In the genomic region with DNA sequence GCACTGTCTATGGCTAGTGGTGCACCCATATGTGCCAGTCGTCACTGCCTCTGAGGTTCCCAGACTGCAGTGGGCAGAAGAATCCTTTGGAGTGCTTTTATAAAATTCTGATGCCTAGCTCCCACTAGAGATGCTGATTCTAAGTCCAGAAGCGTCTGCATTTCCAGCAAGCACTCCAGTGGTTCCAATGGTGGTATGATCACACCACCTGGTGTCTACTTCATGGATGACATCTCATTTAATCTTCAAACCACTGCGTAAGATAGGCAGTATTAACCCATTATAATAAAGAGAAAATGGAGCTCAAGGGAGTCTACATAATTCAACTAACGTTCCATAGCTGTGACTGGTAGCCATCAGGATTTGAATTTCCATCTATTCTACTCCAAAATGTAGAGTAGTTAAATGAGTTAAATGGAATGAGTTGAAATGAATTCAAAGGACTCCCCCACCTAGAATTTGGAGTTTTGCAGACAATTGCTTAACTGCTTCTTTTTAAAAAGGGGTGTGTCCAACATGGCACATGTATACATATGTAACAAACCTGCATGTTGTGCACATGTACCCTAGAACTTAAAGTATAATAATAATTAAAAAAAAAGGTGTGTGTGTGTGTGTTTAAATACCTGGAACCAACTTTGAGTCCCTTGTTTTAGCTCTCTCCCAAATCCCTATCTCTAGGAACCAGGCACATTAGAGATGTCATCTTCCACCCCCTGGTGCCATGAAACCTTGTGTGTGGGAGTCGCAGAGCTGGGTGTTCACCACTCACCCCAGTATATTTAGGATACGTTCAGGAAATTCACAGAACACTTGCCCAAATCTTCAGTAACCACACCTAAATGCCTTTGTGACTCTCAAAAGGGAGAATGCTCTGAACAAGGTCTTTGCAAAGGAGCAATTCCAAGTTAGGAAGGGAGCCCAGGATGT, we compare ENCODE assay signal across 9 cellular contexts. TPM values are rescaled to one million over a fixed set of nuclear protein-coding genes. Genes with fewer than 3 reads are reported as not detected.
A peak's percentile ranks its signal among the peaks of the same experiment; 100 is the strongest.
DNase-seq lines count a peak whose midpoint lies in the region; ATAC-seq, FAIRE-seq and TF ChIP-seq lines count a peak whose summit lies in the region.
"Had no signal": no experiment of that assay in that cellular context is flagged by ENCODE, and none has a peak within 500 bp of the region (broad histone marks: within the 10 kb centered on the region; RNA-seq: fewer than 3 reads in every experiment).

No MANE protein-coding gene starts in this region.

- no peak overlapping the region for H3K27ac ChIP-seq in brain microvascular endothelial cell
- H3K27ac ChIP-seq in HepG2 (ENCODE audit: extremely low read length, insufficient read depth, low read length), result no peak overlapping the region

- no peak for TF ChIP-seq POLR2A in HepG2 (IDR thresholded peaks at IDR 0.05; ENCODE audit: insufficient read depth in 1 of 2, low read depth in 2 of 2, low read length in 2 of 2)

- H3K4me3 ChIP-seq in brain microvascular endothelial cell (ENCODE audit: low read depth, low read length) (no peak overlapping the region), HepG2 (replicated peaks in 1 of 3; ENCODE audit: insufficient read depth in 1 of 3, low read depth in 2 of 3, low read length in 3 of 3) (no peak overlapping the region)

- no peak overlapping the region for H3K4me2 ChIP-seq in HepG2 (ENCODE audit: low read depth, low read length)

- peak; percentile 89 for ATAC-seq in HepG2
- no peak for ATAC-seq in HG02571 (IDR thresholded peaks at IDR 0.05; ENCODE audit: unreplicated experiment)

- no TSS peak for BruUV-seq in HepG2 (replicated peaks; lab: Mats Ljungman, UMichigan)

- TF ChIP-seq RAD21 in HepG2 (CRISPR knock-in tag; IDR thresholded peaks at IDR 0.05), result peak; percentile 71; the same call in 1 of the 2 replicates

- H4K20me1 ChIP-seq in HepG2 (ENCODE audit: insufficient read depth, low read length), result no peaks in the 10 kb centered on the region

- H3K27me3 ChIP-seq in brain microvascular endothelial cell (replicated peaks), result no peaks in the 10 kb centered on the region
- H3K27me3 ChIP-seq in HepG2 (ENCODE audit: control insufficient read depth in 1 of 2, insufficient read depth in 2 of 2, low read length in 2 of 2), result peaks cover 2 to 7% of the 10 kb centered on the region in 2 experiments; a peak in 3 of 5 replicates

- H3K9me3 ChIP-seq in HepG2 (ENCODE audit: low read length), result no peaks in the 10 kb centered on the region; the same call in 1 of the 2 replicates

- POLR2A ChIA-PET in HepG2 (lab: Yijun Ruan, JAX), result no interaction called here

- H3K36me3 ChIP-seq in brain microvascular endothelial cell (replicated peaks) (no peaks in the 10 kb centered on the region), HepG2 (replicated peaks in 1 of 2; ENCODE audit: control insufficient read depth in 1 of 2, insufficient read depth in 2 of 2, low read length in 2 of 2) (no peaks in the 10 kb centered on the region)

- CTCF ChIA-PET in HepG2 (lab: Yijun Ruan, JAX; ENCODE audit: low intra/inter-chr PET ratio, low total read pairs), result interaction anchor here (1.3 to 1.4 kb wide), 3 partner anchors 81 to 204 kb away, joined by 3 to 29 read pairs (median 4); no protein-coding TSS in a partner anchor

- 10% methylated on average over 6 of the region's 6 CpGs for WGBS in HepG2 (ENCODE audit: low lambda C conversion rate)

- FAIRE-seq in HepG2 (lab: Jason Lieb, UNC), result peak; percentile 67

- H3K79me2 ChIP-seq in HepG2 (ENCODE audit: insufficient read depth, low read length), result no peaks in the 10 kb centered on the region

- H2AFZ ChIP-seq in HepG2 (ENCODE audit: low read length), result no peak overlapping the region

- no peaks in the 10 kb centered on the region for H3K4me1 ChIP-seq in HepG2 (ENCODE audit: insufficient read depth, low read length)

- TF ChIP-seq CTCF in GM13977 (IDR thresholded peaks at IDR 0.05; ENCODE audit: extremely low read depth, insufficient read depth, missing control alignments), result peak; percentile 41
- TF ChIP-seq CTCF in brain microvascular endothelial cell (IDR thresholded peaks at IDR 0.05; ENCODE audit: low read depth, low read length, missing control alignments), result peak; percentile 69
- peak; percentile 75 for TF ChIP-seq CTCF in HepG2 (CRISPR knock-in tag; IDR thresholded peaks at IDR 0.05)

- intact Hi-C loops in HepG2 (cut with micrococcal nuclease; ENCODE audit: unreplicated experiment), result loop anchor here (1.0 to 10.0 kb wide), 4 partner anchors 61 to 414 kb away; no protein-coding TSS in a partner anchor

- in situ Hi-C loops in GM13977 (cut with MboI; ENCODE audit: low pct_unique_long_range_greater_than_20kb, low sequenced_read_pairs, unreplicated experiment) (no loop called here), brain microvascular endothelial cell (cut with HindIII; ENCODE audit: low pct_ligation_motif_present, low sequenced_read_pairs) (no loop called here), HepG2 (cut with HindIII; ENCODE audit: extremely low pct_ligation_motif_present, low pct_unique_long_range_greater_than_20kb) (loop anchor here (5.0 to 10.0 kb wide), 2 partner anchors 81 to 189 kb away; no protein-coding TSS in a partner anchor)

- no peak overlapping the region for H3K9ac ChIP-seq in HepG2 (ENCODE audit: insufficient read depth, low read depth, low read length)

- TF ChIP-seq EP300 in HepG2 (IDR thresholded peaks at IDR 0.05; ENCODE audit: low read depth in 2 of 2, low read length in 2 of 2) (no peak), HepG2 (CRISPR knock-in tag; IDR thresholded peaks at IDR 0.05; ENCODE audit: borderline replicate concordance) (no peak)

- DNase-seq in COLO829 (ENCODE audit: low spot score) (peak; percentile 45), GM13977 (ENCODE audit: low spot score) (peak; percentile 52), NCI-H345 (lab: John Stamatoyannopoulos, UW) (peak; percentile 38), brain microvascular endothelial cell (peak; percentile 81), HepG2 (ENCODE audit: low spot score) (peak; percentile 50), mesenteric fat pad (ENCODE audit: low spot score) (no peak), germinal center (ENCODE audit: low spot score) (no peak)
- DNase-seq: naive B cell had no signal

TF ChIP-seq in HepG2, 621 proteins besides CTCF, POLR2A, EP300 and RAD21 (continues in another document):
- TF ChIP-seq SRSF1 (optimal IDR thresholded peaks at IDR 0.05; ENCODE audit: low read depth, low read length), result no peak

RNA-seq across cellular contexts. Expression of a gene that starts 14.1 kb away (rescaled TPM):
- total RNA-seq in HepG2 (2016; rRNA removed; fragmentation: Illumina TruSeq; extraction: Trizol) (2.2 and 2.6 TPM in 2 replicates), mesenteric fat pad (19.6 TPM)
- 0.61 and 0.62 TPM in 2 replicates for total RNA-seq in HepG2 (2016; cell fraction: cytosol; rRNA removed; fragmentation: Illumina TruSeq; extraction: Trizol; ENCODE audit: low read depth)
- total RNA-seq in HepG2 (2016; cell fraction: insoluble cytoplasmic fraction; rRNA removed; fragmentation: Illumina TruSeq; extraction: Trizol), result 2.6 and 2.9 TPM in 2 replicates
- 0.83 and 1.1 TPM in 2 replicates for total RNA-seq in HepG2 (2016; cell fraction: membrane; rRNA removed; fragmentation: Illumina TruSeq; extraction: Trizol)
- 3.4 and 3.8 TPM in 2 replicates for total RNA-seq in HepG2 (2016; cell fraction: nucleus; rRNA removed; fragmentation: Illumina TruSeq; extraction: Trizol)
- polyA plus RNA-seq in HepG2 (2011; rRNA removed), result 0.45 and 0.65 TPM in 2 replicates
- polyA plus RNA-seq in HepG2 (2011; cell fraction: cytosol; rRNA removed), result 0.30 and 0.41 TPM in 2 replicates
- 0.47 and 1.6 TPM in 2 replicates for polyA plus RNA-seq in HepG2 (2011; cell fraction: nucleus; rRNA removed)
- 0.44 and 0.46 TPM in 2 replicates for polyA plus RNA-seq in HepG2 (2012)
- polyA plus RNA-seq in HepG2 (2016; cell fraction: cytosol; fragmentation: Illumina TruSeq; extraction: Trizol; ENCODE audit: low read depth), result 0.15 and 0.50 TPM in 2 replicates
- 2.7 and 3.0 TPM in 2 replicates for polyA plus RNA-seq in HepG2 (2016; cell fraction: insoluble cytoplasmic fraction; fragmentation: Illumina TruSeq; extraction: Trizol; ENCODE audit: low read depth)
- polyA plus RNA-seq in HepG2 (2016; cell fraction: membrane; fragmentation: Illumina TruSeq; extraction: Trizol; ENCODE audit: low read depth), result 0.33 and 0.77 TPM in 2 replicates
- 3.3 and 4.6 TPM in 2 replicates for polyA plus RNA-seq in HepG2 (2016; cell fraction: nucleus; fragmentation: Illumina TruSeq; extraction: Trizol; ENCODE audit: insufficient read depth, low read depth)
- 0.52 and 35.9 TPM in 2 replicates for polyA minus RNA-seq in HepG2 (2011; rRNA and poly(A)+ RNA removed; ENCODE audit: low replicate concordance)
- polyA minus RNA-seq in HepG2 (2011; cell fraction: cytosol; rRNA and poly(A)+ RNA removed), result 0.35 and 0.49 TPM in 2 replicates
- 1.4 and 3.7 TPM in 2 replicates for polyA minus RNA-seq in HepG2 (2011; cell fraction: nucleus; rRNA and poly(A)+ RNA removed)

RNA-seq across cellular contexts. Expression of a gene that starts 40.6 kb away (rescaled TPM):
- total RNA-seq in HepG2 (2016; rRNA removed; fragmentation: Illumina TruSeq; extraction: Trizol) (not detected in 2 replicates), mesenteric fat pad (11.9 TPM)
- total RNA-seq in HepG2 (2016; cell fraction: cytosol; rRNA removed; fragmentation: Illumina TruSeq; extraction: Trizol; ENCODE audit: low read depth), result 0.30 TPM in 1 of 2 replicates, not detected in the other
- total RNA-seq in HepG2 (2016; cell fraction: insoluble cytoplasmic fraction; rRNA removed; fragmentation: Illumina TruSeq; extraction: Trizol), result not detected in 2 replicates
- total RNA-seq in HepG2 (2016; cell fraction: membrane; rRNA removed; fragmentation: Illumina TruSeq; extraction: Trizol), result 0.24 and 0.40 TPM in 2 replicates
- total RNA-seq in HepG2 (2016; cell fraction: nucleus; rRNA removed; fragmentation: Illumina TruSeq; extraction: Trizol), result not detected in 2 replicates
- polyA plus RNA-seq in HepG2 (2011; rRNA removed), result 0.05 TPM in 1 of 2 replicates, not detected in the other
- polyA plus RNA-seq in HepG2 (2011; cell fraction: cytosol; rRNA removed), result 0.05 TPM in 1 of 2 replicates, not detected in the other
- polyA plus RNA-seq in HepG2 (2011; cell fraction: nucleus; rRNA removed), result 0.27 and 0.35 TPM in 2 replicates
- polyA plus RNA-seq in HepG2 (2012), result not detected in 2 replicates
- polyA plus RNA-seq in HepG2 (2016; cell fraction: cytosol; fragmentation: Illumina TruSeq; extraction: Trizol; ENCODE audit: low read depth), result not detected in 2 replicates
- polyA plus RNA-seq in HepG2 (2016; cell fraction: insoluble cytoplasmic fraction; fragmentation: Illumina TruSeq; extraction: Trizol; ENCODE audit: low read depth), result not detected in 2 replicates
- not detected in 2 replicates for polyA plus RNA-seq in HepG2 (2016; cell fraction: membrane; fragmentation: Illumina TruSeq; extraction: Trizol; ENCODE audit: low read depth)
- polyA plus RNA-seq in HepG2 (2016; cell fraction: nucleus; fragmentation: Illumina TruSeq; extraction: Trizol; ENCODE audit: insufficient read depth, low read depth), result 0.21 and 0.36 TPM in 2 replicates
- 20.8 TPM in 1 of 2 replicates, not detected in the other for polyA minus RNA-seq in HepG2 (2011; rRNA and poly(A)+ RNA removed; ENCODE audit: low replicate concordance)
- polyA minus RNA-seq in HepG2 (2011; cell fraction: cytosol; rRNA and poly(A)+ RNA removed), result not detected in 2 replicates
- polyA minus RNA-seq in HepG2 (2011; cell fraction: nucleus; rRNA and poly(A)+ RNA removed), result 0.64 TPM in 1 of 2 replicates, not detected in the other

Comparison
In these comparisons a context has a peak if more than half of its experiments do, and no peak if none do; other contexts are left out.
1. DNase-seq: peak in COLO829 (single experiment), GM13977 (single experiment), NCI-H345 (single experiment), brain microvascular endothelial cell (single experiment) and HepG2 (single experiment); none in mesenteric fat pad (single experiment) and germinal center (single experiment).
2. Peak in every context shown above with its lines, with median percentiles within 50 percentile points of each other: CTCF ChIP-seq.